Comparison of ENCODE assay signal across 16 cellular contexts in the genomic region with DNA sequence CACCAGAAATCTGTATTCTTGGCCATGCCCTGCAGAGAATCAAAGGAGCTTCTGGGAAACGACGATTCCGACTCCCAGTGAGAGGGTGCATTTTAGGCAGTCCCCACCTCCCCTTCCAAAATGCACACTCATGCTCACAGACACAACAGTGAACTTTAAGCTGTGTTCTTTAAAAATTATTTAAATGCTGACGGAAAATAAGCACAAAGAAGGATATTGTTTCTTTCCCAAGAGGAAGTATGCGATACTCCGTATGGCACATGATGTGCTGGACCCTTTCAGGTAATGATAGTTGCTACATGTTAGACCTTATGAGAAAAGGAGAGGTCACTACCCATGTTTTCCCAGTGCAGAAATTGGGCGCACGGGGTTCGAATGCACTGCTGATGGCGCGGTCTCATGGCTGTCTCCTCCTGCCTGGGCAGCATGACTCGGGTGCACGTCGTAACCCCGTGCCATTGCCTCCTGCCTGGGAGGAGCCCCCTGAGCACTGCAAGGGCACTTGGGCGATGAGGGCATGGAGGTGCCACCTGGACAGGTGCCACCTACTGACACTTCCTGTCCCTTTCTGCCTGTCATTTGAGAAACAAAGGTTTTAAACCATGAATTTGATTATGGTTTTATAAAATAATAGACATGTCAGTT.
"Had no signal": no experiment of that assay in that cellular context is flagged by ENCODE, and none has a peak within 500 bp of the region (broad histone marks: within the 10 kb centered on the region; RNA-seq: fewer than 3 reads in every experiment).

No MANE protein-coding gene starts in this region.

- H3K9me3 ChIP-seq: colonic mucosa, heart left ventricle, mucosa of descending colon, neutrophil, stomach, upper lobe of left lung, uterus had no signal

- H3K4me3 ChIP-seq: colonic mucosa, heart left ventricle, mucosa of descending colon, stomach, upper lobe of left lung, uterus had no signal

- H3K27me3 Mint-ChIP-seq: naive thymus-derived CD8-positive, alpha-beta T cell had no signal

- H3K27me3 ChIP-seq: colonic mucosa, heart left ventricle, neutrophil, stomach, upper lobe of left lung, uterus had no signal

- DNase-seq: colonic mucosa; dermis blood vessel endothelial cell; effector CD8-positive, alpha-beta T cell; heart left ventricle; hypothalamus; kidney glomerular epithelial cell; mucosa of descending colon; naive thymus-derived CD8-positive, alpha-beta T cell; stimulated activated CD4-positive, alpha-beta T cell treated with anti-CD3 and anti-CD28 coated beads, Interleukin-12 subunit alpha, Interleukin-12 subunit beta, amount 100 ng/mL, for 4 hours; stimulated activated naive CD4-positive, alpha-beta T cell; stomach; substantia nigra; uterus had no signal

- H3K36me3 ChIP-seq: uterus had no signal

- ATAC-seq: mucosa of descending colon; naive thymus-derived CD8-positive, alpha-beta T cell; sciatic nerve had no signal

- H3K4me3 Mint-ChIP-seq: naive thymus-derived CD8-positive, alpha-beta T cell had no signal

- H3K27ac ChIP-seq: colonic mucosa, heart left ventricle, neutrophil, stomach, upper lobe of left lung, uterus had no signal

- H3K4me1 ChIP-seq: colonic mucosa, stomach, upper lobe of left lung, uterus had no signal

- H3K9me3 Mint-ChIP-seq: naive thymus-derived CD8-positive, alpha-beta T cell had no signal

- H3K4me1 Mint-ChIP-seq: naive thymus-derived CD8-positive, alpha-beta T cell had no signal
